In genomic region chr1:12151465-12151864, GRCh38 we compare ENCODE assay signal across 15 cellular contexts. TPM values are rescaled to one million over a fixed set of nuclear protein-coding genes. Genes with fewer than 3 reads are reported as not detected.
DNase-seq lines count a peak whose midpoint lies in the region; ATAC-seq and TF ChIP-seq lines count a peak whose summit lies in the region.
"Had no signal": no experiment of that assay in that cellular context is flagged by ENCODE, and none has a peak within 500 bp of the region (broad histone marks: within the 10 kb centered on the region; RNA-seq: fewer than 3 reads in every experiment).

No MANE protein-coding gene starts in this region.

- intact Hi-C loops in left ventricle myocardium inferior (cut with micrococcal nuclease) (no loop called here), left ventricle myocardium superior (cut with micrococcal nuclease) (no loop called here), upper lobe of right lung (cut with DNase I) (no loop called here)
- intact Hi-C loops in activated T-helper 1 cell treated with anti-CD3 and anti-CD28 coated beads, Interleukin-12 subunit alpha, Interleukin-12 subunit beta, Interleukin-2, Interleukin-4 antibody, amounts not matched to agents 30 ng/mL and 10 ng/mL and 1 ng/mL, durations not matched to agents 14 hours and 24 hours and 36 hours (cut with micrococcal nuclease) = no loop called here

- peaks cover 14% of the 10 kb centered on the region for H3K9me3 Mint-ChIP-seq in activated T-helper 1 cell treated with anti-CD3 and anti-CD28 coated beads, Interleukin-12 subunit alpha, Interleukin-12 subunit beta, Interleukin-2, Interleukin-4 antibody, amounts not matched to agents 30 ng/mL and 10 ng/mL and 1 ng/mL, durations not matched to agents 14 hours and 24 hours and 36 hours
- peaks cover 2% of the 10 kb centered on the region for H3K9me3 Mint-ChIP-seq in memory B cell

- H3K4me1 ChIP-seq in left ventricle myocardium inferior (peaks cover 50% of the 10 kb centered on the region), upper lobe of right lung (peaks cover 57% of the 10 kb centered on the region), gastroesophageal sphincter (peaks cover 0 to 29% (median 0%) of the 10 kb centered on the region in 3 donors)
- H3K4me1 ChIP-seq: HAP-1 had no signal

- H3K36me3 ChIP-seq in left ventricle myocardium inferior = no peaks in the 10 kb centered on the region
- H3K36me3 ChIP-seq in upper lobe of right lung = no peaks in the 10 kb centered on the region
- H3K36me3 ChIP-seq in H7 (replicated peaks; ENCODE audit: control insufficient read depth, insufficient read depth, low read length) = no peaks in the 10 kb centered on the region
- no peaks in the 10 kb centered on the region for H3K36me3 ChIP-seq in gastroesophageal sphincter
- H3K36me3 ChIP-seq: HAP-1, thoracic aorta had no signal

- H3K27me3 ChIP-seq in left ventricle myocardium inferior (ENCODE audit: low read depth) = no peaks in the 10 kb centered on the region
- H3K27me3 ChIP-seq in upper lobe of right lung = no peaks in the 10 kb centered on the region
- H3K27me3 ChIP-seq in H7 (ENCODE audit: control insufficient read depth, insufficient read depth, low read length) = no peaks in the 10 kb centered on the region; the same call in 1 of the 2 replicates
- peaks cover 13% of the 10 kb centered on the region for H3K27me3 ChIP-seq in gastroesophageal sphincter

- H3K4me1 Mint-ChIP-seq in activated T-helper 1 cell treated with anti-CD3 and anti-CD28 coated beads, Interleukin-12 subunit alpha, Interleukin-12 subunit beta, Interleukin-2, Interleukin-4 antibody, amounts not matched to agents 30 ng/mL and 10 ng/mL and 1 ng/mL, durations not matched to agents 14 hours and 24 hours and 36 hours (ENCODE audit: low read depth) = peaks cover 91% of the 10 kb centered on the region
- H3K4me1 Mint-ChIP-seq in memory B cell = peaks cover 72% of the 10 kb centered on the region

- H3K4me3 ChIP-seq in left ventricle myocardium inferior (no peak overlapping the region), upper lobe of right lung (no peak overlapping the region), H7 (ENCODE audit: insufficient read depth, low read depth, low read length) (no peak overlapping the region), gastroesophageal sphincter (no peak overlapping the region)
- H3K4me3 ChIP-seq: HAP-1, thoracic aorta had no signal

- no peak for TF ChIP-seq CTCF in left ventricle myocardium inferior (IDR thresholded peaks at IDR 0.05; ENCODE audit: borderline replicate concordance)
- no peak for TF ChIP-seq CTCF in upper lobe of right lung (IDR thresholded peaks at IDR 0.05)
- no peak for TF ChIP-seq CTCF in gastroesophageal sphincter (IDR thresholded peaks at IDR 0.05)

- peak overlapping the region; percentile 48 for H3K27ac ChIP-seq in left ventricle myocardium inferior (replicated peaks)
- H3K27ac ChIP-seq in upper lobe of right lung = peak overlapping the region; percentile 73
- no peak overlapping the region for H3K27ac ChIP-seq in gastroesophageal sphincter
- H3K27ac ChIP-seq: epithelial cell of prostate, thoracic aorta had no signal

- 100% methylated on average over 1 of the region's 2 CpGs for WGBS in gastroesophageal sphincter (ENCODE audit: low coverage in 1 of 2), 2 donors

- DNase-seq in left ventricle myocardium inferior = no peak
- DNase-seq in left ventricle myocardium superior = no peak
- DNase-seq in activated T-helper 1 cell treated with anti-CD3 and anti-CD28 coated beads, Interleukin-12 subunit alpha, Interleukin-12 subunit beta, Interleukin-2, Interleukin-4 antibody, amounts not matched to agents 30 ng/mL and 10 ng/mL and 1 ng/mL, durations not matched to agents 14 hours and 24 hours and 36 hours (ENCODE audit: low spot score) = no peak
- DNase-seq in memory B cell (ENCODE audit: low spot score in 2 of 2) = no peak
- no peak for DNase-seq in upper lobe of right lung
- DNase-seq in H7 = no peak
- no peak for DNase-seq in Ammon's horn (ENCODE audit: low spot score)
- DNase-seq: NCI-H1930, NCI-H526 treated with DMSO at 0.1 percent for 48 hours, occipital lobe had no signal

- no peak for TF ChIP-seq EP300 in gastroesophageal sphincter (IDR thresholded peaks at IDR 0.05)

- H3K4me3 Mint-ChIP-seq in activated T-helper 1 cell treated with anti-CD3 and anti-CD28 coated beads, Interleukin-12 subunit alpha, Interleukin-12 subunit beta, Interleukin-2, Interleukin-4 antibody, amounts not matched to agents 30 ng/mL and 10 ng/mL and 1 ng/mL, durations not matched to agents 14 hours and 24 hours and 36 hours = peak overlapping the region; percentile 74
- H3K4me3 Mint-ChIP-seq in memory B cell = peak overlapping the region; percentile 45

- no peak for TF ChIP-seq POLR2A in gastroesophageal sphincter (IDR thresholded peaks at IDR 0.05)

- no peak for ATAC-seq in left ventricle myocardium superior
- no peak for ATAC-seq in memory B cell (ENCODE audit: low read depth)
- no peak for ATAC-seq in upper lobe of right lung
- no peak for ATAC-seq in gastroesophageal sphincter

- H3K36me3 Mint-ChIP-seq in activated T-helper 1 cell treated with anti-CD3 and anti-CD28 coated beads, Interleukin-12 subunit alpha, Interleukin-12 subunit beta, Interleukin-2, Interleukin-4 antibody, amounts not matched to agents 30 ng/mL and 10 ng/mL and 1 ng/mL, durations not matched to agents 14 hours and 24 hours and 36 hours (ENCODE audit: low read depth) = peaks cover 21% of the 10 kb centered on the region
- H3K36me3 Mint-ChIP-seq in memory B cell = peaks cover 2% of the 10 kb centered on the region

- H3K9me3 ChIP-seq in left ventricle myocardium inferior (replicated peaks) = peaks cover 7% of the 10 kb centered on the region
- H3K9me3 ChIP-seq in upper lobe of right lung = no peaks in the 10 kb centered on the region
- peaks cover 0 to 6% (median 0%) of the 10 kb centered on the region in 3 donors for H3K9me3 ChIP-seq in gastroesophageal sphincter
- H3K9me3 ChIP-seq: HAP-1, thoracic aorta had no signal

- H3K27ac Mint-ChIP-seq in activated T-helper 1 cell treated with anti-CD3 and anti-CD28 coated beads, Interleukin-12 subunit alpha, Interleukin-12 subunit beta, Interleukin-2, Interleukin-4 antibody, amounts not matched to agents 30 ng/mL and 10 ng/mL and 1 ng/mL, durations not matched to agents 14 hours and 24 hours and 36 hours = peak overlapping the region; percentile 97
- H3K27ac Mint-ChIP-seq in memory B cell = peak overlapping the region; percentile 85

- H3K27me3 Mint-ChIP-seq in activated T-helper 1 cell treated with anti-CD3 and anti-CD28 coated beads, Interleukin-12 subunit alpha, Interleukin-12 subunit beta, Interleukin-2, Interleukin-4 antibody, amounts not matched to agents 30 ng/mL and 10 ng/mL and 1 ng/mL, durations not matched to agents 14 hours and 24 hours and 36 hours (ENCODE audit: insufficient read depth) = no peaks in the 10 kb centered on the region
- no peaks in the 10 kb centered on the region for H3K27me3 Mint-ChIP-seq in memory B cell

RNA-seq across cellular contexts. Expression of gene TNFRSF1B, which starts 15.3 kb away (rescaled TPM):
- total RNA-seq in left ventricle myocardium inferior = 16.2 TPM
- 13.0 TPM for total RNA-seq in left ventricle myocardium superior
- 211 and 213 TPM in 2 replicates for total RNA-seq in activated T-helper 1 cell treated with anti-CD3 and anti-CD28 coated beads, Interleukin-12 subunit alpha, Interleukin-12 subunit beta, Interleukin-2, Interleukin-4 antibody, amounts not matched to agents 30 ng/mL and 10 ng/mL and 1 ng/mL, durations not matched to agents 14 hours and 24 hours and 36 hours
- total RNA-seq in upper lobe of right lung = 62.4 TPM
- total RNA-seq in H7 (2014; rRNA removed; shearing (Covaris generic)) = 1.3 and 2.4 TPM in 2 replicates
- total RNA-seq in gastroesophageal sphincter = 10 to 100 TPM; 10.9 to 34.9 (median 31.0) TPM
- total RNA-seq: RPMI7951 had no signal

Comparison
In these comparisons a context has a peak if more than half of its experiments do, and no peak if none do; other contexts are left out.
1. H3K27ac ChIP-seq: peak in left ventricle myocardium inferior (single experiment) and upper lobe of right lung (single experiment); none in gastroesophageal sphincter (0 of 4).